Comparison of ENCODE assay signal across 9 cellular contexts in genomic region chr18:9741821-9742541, GRCh38. TPM values are rescaled to one million over a fixed set of nuclear protein-coding genes. Genes with fewer than 3 reads are reported as not detected.
A peak's percentile ranks its signal among the peaks of the same experiment; 100 is the strongest.
DNase-seq lines count a peak whose midpoint lies in the region; ATAC-seq and TF ChIP-seq lines count a peak whose summit lies in the region.
"Had no signal": no experiment of that assay in that cellular context is flagged by ENCODE, and none has a peak within 500 bp of the region (broad histone marks: within the 10 kb centered on the region; RNA-seq: fewer than 3 reads in every experiment).

No MANE protein-coding gene starts in this region.

- in situ Hi-C loops in KBM-7 (cut with MboI; ENCODE audit: low pct_unique_long_range_greater_than_20kb, low sequenced_read_pairs): no loop called here

- no peaks in the 10 kb centered on the region for H3K36me3 Mint-ChIP-seq in type B pancreatic cell

- peaks cover 0 to 12% (median 0%) of the 10 kb centered on the region in 4 donors for H3K4me1 ChIP-seq in right lobe of liver

- no peaks in the 10 kb centered on the region for H3K36me3 ChIP-seq in right lobe of liver

- H3K27me3 Mint-ChIP-seq in type B pancreatic cell: peaks cover 3% of the 10 kb centered on the region

- TF ChIP-seq POLR2A in right lobe of liver (IDR thresholded peaks at IDR 0.05): no peak

- H3K4me3 Mint-ChIP-seq in type B pancreatic cell: peak overlapping the region; percentile 74
- H3K4me3 Mint-ChIP-seq: activated T-cell treated with anti-CD3 and anti-CD28 coated beads, Interleukin-2, amount 50 U/mL, for 24 hours had no signal

- peak overlapping the region; percentile 63 for H3K27ac Mint-ChIP-seq in type B pancreatic cell
- H3K27ac Mint-ChIP-seq: activated T-cell treated with anti-CD3 and anti-CD28 coated beads, Interleukin-2, amount 50 U/mL, for 24 hours had no signal

- no peak overlapping the region for H3K4me3 ChIP-seq in right lobe of liver

- intact Hi-C loops in right lobe of liver (cut with DNase I): no loop called here

- no peaks in the 10 kb centered on the region for H3K9me3 ChIP-seq in right lobe of liver

- H3K9me3 Mint-ChIP-seq in type B pancreatic cell: no peaks in the 10 kb centered on the region
- H3K9me3 Mint-ChIP-seq: activated T-cell treated with anti-CD3 and anti-CD28 coated beads, Interleukin-2, amount 50 U/mL, for 24 hours had no signal

- peaks cover 30% of the 10 kb centered on the region for H3K4me1 Mint-ChIP-seq in type B pancreatic cell (ENCODE audit: unreplicated experiment)

- TF ChIP-seq CTCF in right lobe of liver (IDR thresholded peaks at IDR 0.05): no peak
- TF ChIP-seq CTCF in type B pancreatic cell (conservative IDR thresholded peaks at IDR 0.05): no peak

- no peaks in the 10 kb centered on the region for H3K27me3 ChIP-seq in right lobe of liver

- 54% methylated on average over 14 of the region's 19 CpGs for WGBS in right lobe of liver (ENCODE audit: insufficient coverage, low coverage, low lambda C conversion rate, missing lambda C conversion rate)

- peak; percentile 12 to 54 (median 46) for ATAC-seq in right lobe of liver
- ATAC-seq in HG02973 (IDR thresholded peaks at IDR 0.05; ENCODE audit: unreplicated experiment): no peak

- H3K27ac ChIP-seq in right lobe of liver: peak overlapping the region in 2 of 3 donors; percentile 0 to 10

- DNase-seq in KBM-7 (peak; percentile 52), dermis blood vessel endothelial cell (peak; percentile 60), right lobe of liver (no peak), type B pancreatic cell (ENCODE audit: extremely low spot score, unreplicated experiment) (no peak), NOMO-1 treated with dmso at 0.1 percent for 144 hours (lab: John Stamatoyannopoulos, UW; ENCODE audit: unreplicated experiment) (no peak), NCI-H2171 (lab: John Stamatoyannopoulos, UW) (no peak)
- DNase-seq: activated T-cell treated with anti-CD3 and anti-CD28 coated beads, Interleukin-2, amount 50 U/mL, for 24 hours; NCI-H82 had no signal

RNA-seq across cellular contexts. Expression of gene RAB31, which starts 33.9 kb away (rescaled TPM):
- total RNA-seq in dermis blood vessel endothelial cell: 27.2 and 44.3 TPM in 2 replicates
- 10 to 100 TPM in 1 of 6 experiments, 1 to 10 TPM in 5; 3.0 to 14.3 (median 5.4) TPM for total RNA-seq in right lobe of liver
- total RNA-seq in type B pancreatic cell (ENCODE audit: low replicate concordance): 8.9 and 19.7 TPM in 2 replicates

Comparison
In these comparisons a context has a peak if more than half of its experiments do, and no peak if none do; other contexts are left out.
1. DNase-seq: peak in KBM-7 (single experiment) and dermis blood vessel endothelial cell (single experiment); none in right lobe of liver (0 of 3), type B pancreatic cell (single experiment), NOMO-1 treated with dmso at 0.1 percent for 144 hours (single experiment) and NCI-H2171 (single experiment).